Comparison of ENCODE assay signal across 8 cellular contexts in genomic region chr1:247330548-247331171, GRCh38. TPM values are rescaled to one million over a fixed set of nuclear protein-coding genes. Genes with fewer than 3 reads are reported as not detected.
DNase-seq lines count a peak whose midpoint lies in the region; ATAC-seq and TF ChIP-seq lines count a peak whose summit lies in the region.

No MANE protein-coding gene starts in this region.

- H3K27ac ChIP-seq in mucosa of rectum (ENCODE audit: low read depth in 2 of 2, low read length in 2 of 2) = no peak overlapping the region

- peak overlapping the region; percentile 81 to 91 for H3K4me3 ChIP-seq in mucosa of rectum (ENCODE audit: low read length in 2 of 2)

- TF ChIP-seq CTCF in brain (conservative IDR thresholded peaks at IDR 0.05) = no peak

- H3K36me3 Mint-ChIP-seq in brain = peaks cover 39% of the 10 kb centered on the region

- H3K27me3 Mint-ChIP-seq in brain = no peaks in the 10 kb centered on the region

- peak overlapping the region; percentile 72 to 88 for H3K9ac ChIP-seq in mucosa of rectum (ENCODE audit: low read depth in 1 of 2, low read length in 2 of 2)

- H3K27ac Mint-ChIP-seq in brain = peak overlapping the region; percentile 87 to 94 (median 92)

- H3K4me1 Mint-ChIP-seq in brain = peaks cover 44% of the 10 kb centered on the region

- H3K9me3 Mint-ChIP-seq in brain = no peaks in the 10 kb centered on the region

- H3K36me3 ChIP-seq in mucosa of rectum (ENCODE audit: control insufficient read depth in 2 of 2, insufficient read depth in 2 of 2, low read length in 2 of 2) = peaks cover 11 to 16% of the 10 kb centered on the region in 2 donors

- H3K4me1 ChIP-seq in mucosa of rectum (ENCODE audit: control insufficient read depth in 2 of 2, insufficient read depth in 2 of 2, low read length in 2 of 2) = peaks cover 14 to 16% of the 10 kb centered on the region in 2 donors

- no peaks in the 10 kb centered on the region for H3K9me3 ChIP-seq in mucosa of rectum (ENCODE audit: control insufficient read depth in 2 of 2, low read length in 2 of 2)

- H3K27me3 ChIP-seq in mucosa of rectum (ENCODE audit: control insufficient read depth in 2 of 2, insufficient read depth in 2 of 2, low read length in 2 of 2) = no peaks in the 10 kb centered on the region

- peak overlapping the region; percentile 90 to 99 (median 91) for H3K4me3 Mint-ChIP-seq in brain

- DNase-seq in DMS153 (lab: John Stamatoyannopoulos, UW) = no peak
- DNase-seq in anterior cingulate cortex (lab: John Stamatoyannopoulos, UW) = no peak
- no peak for DNase-seq in HuH-7.5 (ENCODE audit: low spot score)

- peak; percentile 19 for ATAC-seq in GM18870 (IDR thresholded peaks at IDR 0.05; ENCODE audit: unreplicated experiment)
- peak; percentile 18 for ATAC-seq in HG03442 (IDR thresholded peaks at IDR 0.05; ENCODE audit: unreplicated experiment)
- no peak for ATAC-seq in GM21447 (IDR thresholded peaks at IDR 0.05; ENCODE audit: unreplicated experiment)

RNA-seq across cellular contexts. Expression of gene ZNF496, which starts 1.0 kb away (rescaled TPM):
- polyA plus RNA-seq in brain (ENCODE audit: insufficient read depth, low read depth, low replicate concordance) = 32.4 TPM
